11 cellular contexts compared by ENCODE assay signal in genomic region chr17:43917016-43917347, GRCh38. TPM values are rescaled to one million over a fixed set of nuclear protein-coding genes. Genes with fewer than 3 reads are reported as not detected.
DNase-seq lines count a peak whose midpoint lies in the region; ATAC-seq and TF ChIP-seq lines count a peak whose summit lies in the region.
"Had no signal": no experiment of that assay in that cellular context is flagged by ENCODE, and none has a peak within 500 bp of the region (broad histone marks: within the 10 kb centered on the region; RNA-seq: fewer than 3 reads in every experiment).

No MANE protein-coding gene starts in this region.

- no TSS peak for BruUV-seq in MCF 10A (replicated peaks; lab: Mats Ljungman, UMichigan)

- H3K9me3 Mint-ChIP-seq in MCF 10A (ENCODE audit: unreplicated experiment) (no peaks in the 10 kb centered on the region), immature natural killer cell (no peaks in the 10 kb centered on the region)
- no peaks in the 10 kb centered on the region for H3K9me3 Mint-ChIP-seq in activated CD4-positive, alpha-beta memory T cell treated with anti-CD3 and anti-CD28 coated beads, Interleukin-2, amount 10 ng/mL, durations not matched to agents 7 days and 5 days

- H3K27ac Mint-ChIP-seq in MCF 10A (ENCODE audit: low read depth, unreplicated experiment): no peak overlapping the region
- H3K27ac Mint-ChIP-seq in activated CD4-positive, alpha-beta memory T cell treated with anti-CD3 and anti-CD28 coated beads, Interleukin-2, amount 10 ng/mL, durations not matched to agents 7 days and 5 days: peak overlapping the region; percentile 67
- H3K27ac Mint-ChIP-seq in immature natural killer cell: peak overlapping the region in 2 of 6 donors; percentile 7 to 46

- no peak for DNase-seq in breast epithelium (ENCODE audit: low spot score in 2 of 2)
- no peak for DNase-seq in MCF 10A (ENCODE audit: unreplicated experiment)
- DNase-seq in activated CD4-positive, alpha-beta memory T cell treated with anti-CD3 and anti-CD28 coated beads, Interleukin-2, amount 10 ng/mL, durations not matched to agents 7 days and 5 days: no peak
- no peak for DNase-seq in immature natural killer cell
- DNase-seq in upper lobe of right lung: no peak
- DNase-seq in caudate nucleus (lab: John Stamatoyannopoulos, UW): no peak
- DNase-seq: GDM1, NCI-H2081 had no signal

- H3K27ac ChIP-seq in breast epithelium: no peak overlapping the region
- H3K27ac ChIP-seq in upper lobe of right lung: no peak overlapping the region
- H3K27ac ChIP-seq in caudate nucleus (ENCODE audit: low read depth, low read length): no peak overlapping the region

- CTCF ChIA-PET in MCF 10A (lab: Yijun Ruan, JAX): no interaction called here
- CTCF ChIA-PET in activated CD4-positive, alpha-beta memory T cell treated with anti-CD3 and anti-CD28 coated beads, Interleukin-2, amount 10 ng/mL, durations not matched to agents 7 days and 5 days (lab: Charles Lee): interaction anchor here (0.9 to 3.2 kb wide), 7 partner anchors 8 to 125 kb away, joined by 3 to 8 read pairs (median 4); no protein-coding TSS in a partner anchor

- H3K27me3 ChIP-seq in breast epithelium (no peaks in the 10 kb centered on the region), upper lobe of right lung (no peaks in the 10 kb centered on the region)

- TF ChIP-seq CTCF in breast epithelium (IDR thresholded peaks at IDR 0.05) (no peak), MCF 10A (IDR thresholded peaks at IDR 0.05; ENCODE audit: unreplicated experiment) (no peak), upper lobe of right lung (IDR thresholded peaks at IDR 0.05) (no peak)

- H3K36me3 Mint-ChIP-seq in MCF 10A (ENCODE audit: insufficient read depth, unreplicated experiment) (no peaks in the 10 kb centered on the region), immature natural killer cell (no peaks in the 10 kb centered on the region)
- no peaks in the 10 kb centered on the region for H3K36me3 Mint-ChIP-seq in activated CD4-positive, alpha-beta memory T cell treated with anti-CD3 and anti-CD28 coated beads, Interleukin-2, amount 10 ng/mL, durations not matched to agents 7 days and 5 days (ENCODE audit: low read depth)

- ATAC-seq in upper lobe of right lung (no peak), GM21737 (IDR thresholded peaks at IDR 0.05; ENCODE audit: unreplicated experiment) (no peak), GM18870 (IDR thresholded peaks at IDR 0.05; ENCODE audit: unreplicated experiment) (no peak)

- H3K4me3 Mint-ChIP-seq in MCF 10A (ENCODE audit: unreplicated experiment): no peak overlapping the region
- peak overlapping the region; percentile 71 for H3K4me3 Mint-ChIP-seq in activated CD4-positive, alpha-beta memory T cell treated with anti-CD3 and anti-CD28 coated beads, Interleukin-2, amount 10 ng/mL, durations not matched to agents 7 days and 5 days
- peak overlapping the region; percentile 71 to 82 (median 78) for H3K4me3 Mint-ChIP-seq in immature natural killer cell

- H3K36me3 ChIP-seq in breast epithelium (no peaks in the 10 kb centered on the region), upper lobe of right lung (no peaks in the 10 kb centered on the region)

- no peak for TF ChIP-seq POLR2A in breast epithelium (IDR thresholded peaks at IDR 0.05)

- POLR2A ChIA-PET in MCF 10A (lab: Yijun Ruan, JAX): no interaction called here
- POLR2A ChIA-PET in activated CD4-positive, alpha-beta memory T cell treated with anti-CD3 and anti-CD28 coated beads, Interleukin-2, amount 10 ng/mL, durations not matched to agents 7 days and 5 days (lab: Charles Lee): no interaction called here

- H3K27me3 Mint-ChIP-seq in MCF 10A (ENCODE audit: insufficient read depth, unreplicated experiment) (peaks cover 1% of the 10 kb centered on the region), immature natural killer cell (ENCODE audit: low read depth in 3 of 3) (peaks cover 3 to 6% (median 5%) of the 10 kb centered on the region in 3 donors)
- H3K27me3 Mint-ChIP-seq in activated CD4-positive, alpha-beta memory T cell treated with anti-CD3 and anti-CD28 coated beads, Interleukin-2, amount 10 ng/mL, durations not matched to agents 7 days and 5 days: no peaks in the 10 kb centered on the region

- H3K4me1 ChIP-seq in breast epithelium (no peaks in the 10 kb centered on the region), upper lobe of right lung (peaks cover 5% of the 10 kb centered on the region)

- intact Hi-C loops in breast epithelium (cut with DNase I; ENCODE audit: low total_unique reads): no loop called here
- intact Hi-C loops in MCF 10A (cut with micrococcal nuclease): no loop called here
- intact Hi-C loops in upper lobe of right lung (cut with DNase I): no loop called here

- peak overlapping the region; percentile 7 to 47 (median 12) for H3K4me3 ChIP-seq in breast epithelium
- peak overlapping the region; percentile 51 for H3K4me3 ChIP-seq in upper lobe of right lung

- no peaks in the 10 kb centered on the region for H3K9me3 ChIP-seq in breast epithelium
- no peaks in the 10 kb centered on the region for H3K9me3 ChIP-seq in upper lobe of right lung

- H3K4me1 Mint-ChIP-seq in MCF 10A (ENCODE audit: insufficient read depth, unreplicated experiment) (no peaks in the 10 kb centered on the region), immature natural killer cell (peaks cover 13% of the 10 kb centered on the region in 2 donors)
- H3K4me1 Mint-ChIP-seq in activated CD4-positive, alpha-beta memory T cell treated with anti-CD3 and anti-CD28 coated beads, Interleukin-2, amount 10 ng/mL, durations not matched to agents 7 days and 5 days: peaks cover 21% of the 10 kb centered on the region

RNA-seq across cellular contexts. Expression of gene MPP2, which starts 9.6 kb away (rescaled TPM):
- total RNA-seq in breast epithelium (1 to 10 TPM; 2.6 to 7.9 (median 3.9) TPM), MCF 10A (2022) (not detected in 2 replicates), upper lobe of right lung (0.49 TPM)
- under 1 TPM; 0.48 to 0.65 TPM for total RNA-seq in activated CD4-positive, alpha-beta memory T cell treated with anti-CD3 and anti-CD28 coated beads, Interleukin-2, amount 10 ng/mL, durations not matched to agents 7 days and 5 days
- polyA plus RNA-seq in immature natural killer cell: under 1 TPM in 1 of 3 donors, not detected in 2; 0.55 TPM

RNA-seq across cellular contexts. Expression of gene PPY, which starts 25.3 kb away (rescaled TPM):
- not detected for total RNA-seq in breast epithelium
- not detected in 2 replicates for total RNA-seq in MCF 10A (2022)
- total RNA-seq in activated CD4-positive, alpha-beta memory T cell treated with anti-CD3 and anti-CD28 coated beads, Interleukin-2, amount 10 ng/mL, durations not matched to agents 7 days and 5 days: not detected
- polyA plus RNA-seq in immature natural killer cell: not detected
- total RNA-seq in upper lobe of right lung: not detected
- total RNA-seq: H4 had no signal

RNA-seq across cellular contexts. Expression of gene PYY, which starts 36.8 kb away (rescaled TPM):
- under 1 TPM in 2 of 3 donors, not detected in 1; 0.88 to 0.98 TPM for total RNA-seq in breast epithelium
- not detected in 2 replicates for total RNA-seq in MCF 10A (2022)
- not detected for total RNA-seq in activated CD4-positive, alpha-beta memory T cell treated with anti-CD3 and anti-CD28 coated beads, Interleukin-2, amount 10 ng/mL, durations not matched to agents 7 days and 5 days
- not detected for polyA plus RNA-seq in immature natural killer cell
- total RNA-seq in upper lobe of right lung: not detected
